8 cellular contexts compared by ENCODE assay signal in genomic region chrX:24150051-24150790, GRCh38. TPM values are rescaled to one million over a fixed set of nuclear protein-coding genes. Genes with fewer than 3 reads are reported as not detected.
DNase-seq lines count a peak whose midpoint lies in the region; ATAC-seq and TF ChIP-seq lines count a peak whose summit lies in the region.

No MANE protein-coding gene starts in this region.

- peak overlapping the region; percentile 69 to 92 (median 86) for H3K4me3 ChIP-seq in BLaER1 treated with 17β-estradiol and CSF1 and Interleukin-3, amounts not matched to agents 10 nM and 100 nM
- peak overlapping the region; percentile 45 for H3K4me3 ChIP-seq in lower leg skin (ENCODE audit: low read depth, poor library complexity, severe bottlenecking)

- peaks cover 29 to 43% (median 37%) of the 10 kb centered on the region in 11 experiments; a peak in 21 of 22 replicates for H3K36me3 ChIP-seq in BLaER1 treated with 17β-estradiol and CSF1 and Interleukin-3, amounts not matched to agents 10 nM and 100 nM

- ATAC-seq in HG03432 (IDR thresholded peaks at IDR 0.05; ENCODE audit: unreplicated experiment) = peak; percentile 74

- TF ChIP-seq POLR2A in GM19193 (IDR thresholded peaks at IDR 0.05; ENCODE audit: extremely low read depth, insufficient read depth, insufficient read length) (peak; percentile 51), lower leg skin (IDR thresholded peaks at IDR 0.05) (no peak)

- H3K27me3 ChIP-seq in BLaER1 treated with 17β-estradiol and CSF1 and Interleukin-3, amounts not matched to agents 10 nM and 100 nM = no peaks in the 10 kb centered on the region

- peaks cover 55 to 71% (median 66%) of the 10 kb centered on the region in 10 experiments for H3K4me1 ChIP-seq in BLaER1 treated with 17β-estradiol and CSF1 and Interleukin-3, amounts not matched to agents 10 nM and 100 nM

- peaks cover 47 to 50% (median 49%) of the 10 kb centered on the region in 11 experiments for H4K20me1 ChIP-seq in BLaER1 treated with 17β-estradiol and CSF1 and Interleukin-3, amounts not matched to agents 10 nM and 100 nM

- peak overlapping the region; percentile 100 for H3K27ac ChIP-seq in BLaER1 treated with 17β-estradiol and CSF1 and Interleukin-3, amounts not matched to agents 10 nM and 100 nM

- intact Hi-C loops in lower leg skin (cut with DNase I; ENCODE audit: low total_unique reads) = no loop called here

- H3K9me3 ChIP-seq in BLaER1 treated with 17β-estradiol and CSF1 and Interleukin-3, amounts not matched to agents 10 nM and 100 nM (replicated peaks in 1 of 11) = no peaks in the 10 kb centered on the region

- H3K9ac ChIP-seq in BLaER1 treated with 17β-estradiol and CSF1 and Interleukin-3, amounts not matched to agents 10 nM and 100 nM = peak overlapping the region; percentile 100

- 0% methylated on average over 9 to 39 of the region's 79 CpGs for WGBS in lower leg skin, 2 donors

- DNase-seq in NCI-H524 treated with DMSO at 0.1 percent for 48 hours (lab: John Stamatoyannopoulos, UW) = peak; percentile 48
- peak; percentile 74 to 80 for DNase-seq in activated CD4-positive, alpha-beta T cell treated with anti-CD3 and anti-CD28 coated beads, Interleukin-2, amount 50 U/mL, for 4 hours
- peak; percentile 80 for DNase-seq in dermis blood vessel endothelial cell
- peak; percentile 76 to 98 for DNase-seq in lower leg skin (ENCODE audit: low spot score in 2 of 2)
- peak; percentile 63 to 75 for DNase-seq in stimulated activated CD4-positive, alpha-beta T cell treated with anti-CD3 and anti-CD28 coated beads, Interleukin-4, amount 100 ng/mL, for 48 hours (ENCODE audit: low read depth in 2 of 2)

- no peak for TF ChIP-seq CTCF in lower leg skin (IDR thresholded peaks at IDR 0.05)

- H3K4me2 ChIP-seq in BLaER1 treated with 17β-estradiol and CSF1 and Interleukin-3, amounts not matched to agents 10 nM and 100 nM = peak overlapping the region; percentile 89 to 99 (median 94); a peak in 21 of 22 replicates

RNA-seq across cellular contexts. Expression of gene ZFX, which starts 0.7 kb away (rescaled TPM):
- total RNA-seq in dermis blood vessel endothelial cell = 56.0 and 91.2 TPM in 2 replicates
- total RNA-seq in lower leg skin = 10 to 100 TPM; 29.0 to 63.4 (median 37.8) TPM

Comparison
In these comparisons a context has a peak if more than half of its experiments do, and no peak if none do; other contexts are left out.
1. Peak in every context shown above with its lines: DNase-seq, ATAC-seq, H3K4me3 ChIP-seq and H3K27ac ChIP-seq.